ENCODE assay signal across 9 cellular contexts in genomic region chr5:1468247-1468612, GRCh38. TPM values are rescaled to one million over a fixed set of nuclear protein-coding genes. Genes with fewer than 3 reads are reported as not detected.
DNase-seq lines count a peak whose midpoint lies in the region; ATAC-seq, FAIRE-seq and TF ChIP-seq lines count a peak whose summit lies in the region.
"Had no signal": no experiment of that assay in that cellular context is flagged by ENCODE, and none has a peak within 500 bp of the region (broad histone marks: within the 10 kb centered on the region; RNA-seq: fewer than 3 reads in every experiment).

No MANE protein-coding gene starts in this region.

- H3K4me2 ChIP-seq in IMR-90 (ENCODE audit: low read depth, low read length) (no peak overlapping the region), K562 (ENCODE audit: insufficient read depth, low read length) (no peak overlapping the region), HepG2 (ENCODE audit: low read depth, low read length) (no peak overlapping the region)

- no peak for TF ChIP-seq EP300 in K562 (IDR thresholded peaks at IDR 0.05; ENCODE audit: low read length)
- no peak for TF ChIP-seq EP300 in HepG2 (IDR thresholded peaks at IDR 0.05; ENCODE audit: low read depth in 2 of 2, low read length in 2 of 2)
- TF ChIP-seq EP300 in HepG2 (CRISPR knock-in tag; IDR thresholded peaks at IDR 0.05; ENCODE audit: borderline replicate concordance), result no peak

- WGBS in IMR-90 (ENCODE audit: extremely low coverage in 2 of 2, insufficient read length in 1 of 2), 2 experiments, result 81% methylated on average over 8 of the region's 15 CpGs; no CpG with 5 or more reads in 1 of the 2 experiments
- 42% methylated on average over 15 of the region's 15 CpGs for WGBS in K562 (ENCODE audit: insufficient coverage, low coverage, missing lambda C conversion rate)
- WGBS in HepG2 (ENCODE audit: low lambda C conversion rate), result 90% methylated on average over 15 of the region's 15 CpGs

- no peak overlapping the region for H3K56ac ChIP-seq in IMR-90 (ENCODE audit: extremely low read depth, insufficient read depth, low read length)

- H3K18ac ChIP-seq in IMR-90 (ENCODE audit: low read depth, low read length), result no peak overlapping the region

- H2AK5ac ChIP-seq in IMR-90 (ENCODE audit: low read depth, low read length), result no peak overlapping the region

- CTCF ChIA-PET in IMR-90 (lab: Yijun Ruan, JAX) (no interaction called here), K562 (lab: Yijun Ruan, JAX; ENCODE audit: low intra/inter-chr PET ratio) (no interaction called here), HepG2 (lab: Yijun Ruan, JAX; ENCODE audit: low intra/inter-chr PET ratio, low total read pairs) (no interaction called here)

- no peak overlapping the region for H4K8ac ChIP-seq in IMR-90 (ENCODE audit: low read depth in 2 of 2, low read length in 2 of 2)

- no peak overlapping the region for H3K23ac ChIP-seq in IMR-90 (ENCODE audit: low read depth, low read length)

- H4K20me1 ChIP-seq in IMR-90 (ENCODE audit: insufficient read depth, low read length) (peaks cover 15% of the 10 kb centered on the region), K562 (replicated peaks; ENCODE audit: control insufficient read depth, insufficient read depth, low read length) (no peaks in the 10 kb centered on the region; the same call in 1 of the 2 replicates), HepG2 (ENCODE audit: insufficient read depth, low read length) (peaks cover 8% of the 10 kb centered on the region; the same call in 1 of the 2 replicates)

- ATAC-seq in IMR-90 (ENCODE audit: low read depth) (no peak), K562 (peak; percentile 81), HepG2 (peak; percentile 30), GM19328 (IDR thresholded peaks at IDR 0.05; ENCODE audit: unreplicated experiment) (no peak)

- H3K4me1 ChIP-seq in IMR-90 (ENCODE audit: control insufficient read depth, insufficient read depth, low read length), result no peaks in the 10 kb centered on the region
- H3K4me1 ChIP-seq in K562 (replicated peaks in 1 of 2; ENCODE audit: control insufficient read depth in 2 of 2, insufficient read depth in 2 of 2, low read length in 2 of 2), result peaks cover 0 to 11% of the 10 kb centered on the region in 2 experiments; a peak in 1 of 5 replicates
- H3K4me1 ChIP-seq in HepG2 (ENCODE audit: insufficient read depth, low read length), result peaks cover 29% of the 10 kb centered on the region

- in situ Hi-C loops in IMR-90 (cut with MboI; ENCODE audit: low sequenced_read_pairs), result no loop called here
- in situ Hi-C loops in K562 (cut with MboI), result no loop called here
- in situ Hi-C loops in HepG2 (cut with HindIII; ENCODE audit: extremely low pct_ligation_motif_present, low pct_unique_long_range_greater_than_20kb), result no loop called here

- peak; percentile 78 for DNase-seq in D721Med (ENCODE audit: insufficient read length, low spot score)
- no peak for DNase-seq in IMR-90
- DNase-seq in K562 (ENCODE audit: extremely low read depth in 1 of 4, low spot score in 3 of 4), result peak; percentile 48 to 55 (median 49)
- peak; percentile 27 for DNase-seq in HepG2 (ENCODE audit: low spot score)
- DNase-seq in AML-193 (lab: John Stamatoyannopoulos, UW), result no peak
- no peak for DNase-seq in NK-92 treated with Interleukin-12 subunit alpha and Interleukin-12 subunit beta, amount 100 ng/mL, for 24 hours (lab: John Stamatoyannopoulos, UW)
- DNase-seq in foreskin melanocyte, result no peak

- BruUV-seq in IMR-90 (replicated peaks; lab: Mats Ljungman, UMichigan) (no TSS peak), K562 (replicated peaks; lab: Mats Ljungman, UMichigan) (no TSS peak), HepG2 (replicated peaks; lab: Mats Ljungman, UMichigan) (no TSS peak)

- H2BK20ac ChIP-seq in IMR-90 (ENCODE audit: low read depth, low read length), result no peak overlapping the region

- no peak overlapping the region for H2AK9ac ChIP-seq in IMR-90 (replicated peaks; ENCODE audit: low read depth, low read length, poor library complexity)

- POLR2A ChIA-PET in IMR-90 (lab: Charles Lee; ENCODE audit: unreplicated experiment), result no interaction called here
- POLR2A ChIA-PET in K562 (lab: Yijun Ruan, JAX), result interaction anchor here (1.5 kb wide), 1 partner anchor 11 kb away, joined by 3 read pairs; no protein-coding TSS in a partner anchor
- POLR2A ChIA-PET in HepG2 (lab: Yijun Ruan, JAX), result no interaction called here

- H2AFZ ChIP-seq in IMR-90 (replicated peaks; ENCODE audit: low read length, poor library complexity) (no peak overlapping the region), K562 (ENCODE audit: low read depth, low read length) (no peak overlapping the region), HepG2 (ENCODE audit: low read length) (no peak overlapping the region)

- H3K79me1 ChIP-seq in IMR-90 (ENCODE audit: low read depth in 1 of 2, low read length in 2 of 2), result peaks cover 4 to 10% of the 10 kb centered on the region in 2 experiments; a peak in 1 of 4 replicates

- H3K4me3 ChIP-seq in IMR-90 (ENCODE audit: insufficient read depth, low read depth, low read length) (no peak overlapping the region), K562 (no peak overlapping the region), HepG2 (replicated peaks in 1 of 3; ENCODE audit: insufficient read depth in 1 of 3, low read depth in 2 of 3, low read length in 3 of 3) (no peak overlapping the region)

- no peak overlapping the region for H2BK120ac ChIP-seq in IMR-90 (ENCODE audit: low read depth, low read length)

- peaks cover 79% of the 10 kb centered on the region for H3K36me3 ChIP-seq in IMR-90 (ENCODE audit: control insufficient read depth, insufficient read depth, low read length)
- no peaks in the 10 kb centered on the region; the same call in 2 of the 3 replicates for H3K36me3 ChIP-seq in K562 (ENCODE audit: control insufficient read depth, insufficient read depth, low read length)
- H3K36me3 ChIP-seq in HepG2 (replicated peaks in 1 of 2; ENCODE audit: control insufficient read depth in 1 of 2, insufficient read depth in 2 of 2, low read length in 2 of 2), result peaks cover 18 to 31% of the 10 kb centered on the region in 2 experiments; a peak in 4 of 5 replicates

- intact Hi-C loops in IMR-90 (cut with micrococcal nuclease), result no loop called here
- intact Hi-C loops in K562 (cut with micrococcal nuclease), result no loop called here
- intact Hi-C loops in HepG2 (cut with micrococcal nuclease; ENCODE audit: unreplicated experiment), result no loop called here

- H3K9me3 ChIP-seq in IMR-90 (ENCODE audit: control insufficient read depth, insufficient read depth, low read length) (no peaks in the 10 kb centered on the region; the same call in 1 of the 2 replicates), K562 (replicated peaks; ENCODE audit: control insufficient read depth, insufficient read depth, low read depth, low read length) (peaks cover 16% of the 10 kb centered on the region), HepG2 (ENCODE audit: low read length) (no peaks in the 10 kb centered on the region)

- H2BK15ac ChIP-seq in IMR-90 (ENCODE audit: low read depth, low read length), result no peak overlapping the region

- TF ChIP-seq CTCF in D721Med (IDR thresholded peaks at IDR 0.05; ENCODE audit: insufficient read depth, missing control alignments) (peak; percentile 45), IMR-90 (conservative IDR thresholded peaks at IDR 0.05; ENCODE audit: low read depth, low read length) (peak; percentile 28), K562 (IDR thresholded peaks at IDR 0.05 in 2 of 3, conservative IDR thresholded peaks at IDR 0.05 in 1 of 3; ENCODE audit: insufficient read depth in 2 of 3, low read depth in 1 of 3, low read length in 3 of 3) (peak; percentile 42 to 66 (median 49)), HepG2 (CRISPR knock-in tag; IDR thresholded peaks at IDR 0.05) (peak; percentile 78)

- no peak overlapping the region for H4K91ac ChIP-seq in IMR-90 (ENCODE audit: insufficient read depth, low read depth, low read length)

- H3K4ac ChIP-seq in IMR-90 (ENCODE audit: low read depth, low read length), result no peak overlapping the region

- dilution Hi-C loops in IMR-90 (cut with HindIII; ENCODE audit: low sequenced_read_pairs, unreplicated experiment), result no loop called here

- H3K9ac ChIP-seq in IMR-90 (ENCODE audit: low read depth, low read length), result no peak overlapping the region
- no peak overlapping the region; a peak in 1 of 4 replicates for H3K9ac ChIP-seq in K562 (ENCODE audit: insufficient read depth in 1 of 2, low read depth in 2 of 2, low read length in 2 of 2)
- no peak overlapping the region for H3K9ac ChIP-seq in HepG2 (ENCODE audit: insufficient read depth, low read depth, low read length)

- no peak overlapping the region for H3K14ac ChIP-seq in IMR-90 (replicated peaks; ENCODE audit: low read depth, low read length)

- no peak for FAIRE-seq in D721Med (lab: Jason Lieb, UNC)
- peak; percentile 72 for FAIRE-seq in K562 (lab: Jason Lieb, UNC)
- FAIRE-seq in HepG2 (lab: Jason Lieb, UNC), result no peak

- no peaks in the 10 kb centered on the region for H3K79me2 ChIP-seq in K562 (ENCODE audit: control insufficient read depth, insufficient read depth, low read length)
- H3K79me2 ChIP-seq in HepG2 (ENCODE audit: insufficient read depth, low read length), result no peaks in the 10 kb centered on the region

- H4K5ac ChIP-seq in IMR-90 (ENCODE audit: low read depth, low read length), result no peak overlapping the region

- H3K27ac ChIP-seq in IMR-90 (ENCODE audit: insufficient read depth, low read length) (no peak overlapping the region), K562 (ENCODE audit: extremely low read depth, low read depth, low read length) (no peak overlapping the region), HepG2 (ENCODE audit: extremely low read length, insufficient read depth, low read length) (no peak overlapping the region)

- TF ChIP-seq POLR2A in IMR-90 (IDR thresholded peaks at IDR 0.05; ENCODE audit: low read depth, low read length) (no peak), K562 (conservative IDR thresholded peaks at IDR 0.05) (no peak), HepG2 (IDR thresholded peaks at IDR 0.05; ENCODE audit: insufficient read depth in 1 of 2, low read depth in 2 of 2, low read length in 2 of 2) (no peak)

- peaks cover 8% of the 10 kb centered on the region for H3K9me1 ChIP-seq in IMR-90 (ENCODE audit: insufficient read depth, low read length)
- no peaks in the 10 kb centered on the region for H3K9me1 ChIP-seq in K562 (ENCODE audit: control insufficient read depth, insufficient read depth, low read length)

- no peaks in the 10 kb centered on the region for H3K27me3 ChIP-seq in IMR-90 (ENCODE audit: control insufficient read depth, insufficient read depth, low read length)
- no peaks in the 10 kb centered on the region for H3K27me3 ChIP-seq in K562 (ENCODE audit: control insufficient read depth in 2 of 2, insufficient read depth in 2 of 2, low read length in 2 of 2)
- no peaks in the 10 kb centered on the region for H3K27me3 ChIP-seq in HepG2 (ENCODE audit: control insufficient read depth in 1 of 2, insufficient read depth in 2 of 2, low read length in 2 of 2)

- no peak overlapping the region for H2BK5ac ChIP-seq in IMR-90 (ENCODE audit: low read depth, low read length, poor library complexity, severe bottlenecking)

- TF ChIP-seq RAD21 in IMR-90 (IDR thresholded peaks at IDR 0.05; ENCODE audit: low read length), result peak; percentile 34
- TF ChIP-seq RAD21 in K562 (CRISPR knock-in tag; conservative IDR thresholded peaks at IDR 0.05 in 1 of 2, IDR thresholded peaks at IDR 0.05 in 1 of 2), result peak in 1 of 2 experiments; percentile 24; a peak in 1 of 4 replicates
- 0 out of 2 replicates have a peak, but pooled peaks have one; percentile 35 for TF ChIP-seq RAD21 in HepG2 (CRISPR knock-in tag; IDR thresholded peaks at IDR 0.05)

RNA-seq across cellular contexts. Expression of gene SLC6A3, which starts 23.0 kb away (rescaled TPM):
- total RNA-seq in IMR-90 (2012; rRNA removed) (not detected in 2 replicates), K562 (2014; rRNA removed) (not detected in 2 replicates), K562 (2014; rRNA removed; fragmentation: Illumina TruSeq; extraction: Trizol) (not detected in 2 replicates), K562 (2015; rRNA removed; fragmentation: Illumina TruSeq; extraction: Trizol) (not detected in 2 replicates), K562 (2021) (not detected in 2 replicates), HepG2 (2016; rRNA removed; fragmentation: Illumina TruSeq; extraction: Trizol) (not detected in 2 replicates)
- polyA plus RNA-seq in IMR-90 (2012; rRNA removed) (not detected in 2 replicates), K562 (2011; rRNA removed) (not detected in 2 replicates), K562 (2014; fragmentation: Illumina TruSeq; extraction: Trizol) (not detected in 2 replicates), K562 (2014; fragmentation: Nextera tagmentation; extraction: Ambion mirVana) (not detected), K562 (2014; rRNA removed) (not detected in 2 replicates), HepG2 (2011; rRNA removed) (0.01 and 0.12 TPM in 2 replicates)
- polyA plus RNA-seq in IMR-90 (2012; cell fraction: cytosol; rRNA removed), result not detected in 2 replicates
- not detected in 2 replicates for polyA plus RNA-seq in IMR-90 (2012; cell fraction: nucleus; rRNA removed; ENCODE audit: low replicate concordance)
- total RNA-seq in K562 (2011; cell fraction: chromatin; rRNA removed; ENCODE audit: low replicate concordance), result not detected in 2 replicates
- not detected in 2 replicates for total RNA-seq in K562 (2011; cell fraction: nucleolus; rRNA removed)
- total RNA-seq in K562 (2011; cell fraction: nucleoplasm; rRNA removed), result not detected in 2 replicates
- not detected in 2 replicates for polyA plus RNA-seq in K562 (2011; cell fraction: cytosol; rRNA removed)
- polyA plus RNA-seq in K562 (2011; cell fraction: nucleus; rRNA removed), result not detected in 2 replicates
- polyA plus RNA-seq in K562 (2012), result not detected in 2 replicates
- not detected in 2 replicates for polyA minus RNA-seq in K562 (2011; rRNA and poly(A)+ RNA removed)
- not detected in 2 replicates for polyA minus RNA-seq in K562 (2011; cell fraction: cytosol; rRNA and poly(A)+ RNA removed)
- polyA minus RNA-seq in K562 (2011; cell fraction: nucleus; rRNA and poly(A)+ RNA removed), result not detected in 2 replicates
- total RNA-seq in HepG2 (2016; cell fraction: cytosol; rRNA removed; fragmentation: Illumina TruSeq; extraction: Trizol; ENCODE audit: low read depth), result not detected in 2 replicates
- not detected in 2 replicates for total RNA-seq in HepG2 (2016; cell fraction: insoluble cytoplasmic fraction; rRNA removed; fragmentation: Illumina TruSeq; extraction: Trizol)
- total RNA-seq in HepG2 (2016; cell fraction: membrane; rRNA removed; fragmentation: Illumina TruSeq; extraction: Trizol), result not detected in 2 replicates
- total RNA-seq in HepG2 (2016; cell fraction: nucleus; rRNA removed; fragmentation: Illumina TruSeq; extraction: Trizol), result not detected in 2 replicates
- polyA plus RNA-seq in HepG2 (2011; cell fraction: cytosol; rRNA removed), result 0.03 and 0.06 TPM in 2 replicates
- 0.18 and 0.36 TPM in 2 replicates for polyA plus RNA-seq in HepG2 (2011; cell fraction: nucleus; rRNA removed)
- 0.15 and 0.17 TPM in 2 replicates for polyA plus RNA-seq in HepG2 (2012)
- polyA plus RNA-seq in HepG2 (2016; cell fraction: cytosol; fragmentation: Illumina TruSeq; extraction: Trizol; ENCODE audit: low read depth), result not detected in 2 replicates
- not detected in 2 replicates for polyA plus RNA-seq in HepG2 (2016; cell fraction: insoluble cytoplasmic fraction; fragmentation: Illumina TruSeq; extraction: Trizol; ENCODE audit: low read depth)
- polyA plus RNA-seq in HepG2 (2016; cell fraction: membrane; fragmentation: Illumina TruSeq; extraction: Trizol; ENCODE audit: low read depth), result not detected in 2 replicates
- not detected in 2 replicates for polyA plus RNA-seq in HepG2 (2016; cell fraction: nucleus; fragmentation: Illumina TruSeq; extraction: Trizol; ENCODE audit: insufficient read depth, low read depth)
- polyA minus RNA-seq in HepG2 (2011; rRNA and poly(A)+ RNA removed; ENCODE audit: low replicate concordance), result 0.12 and 0.14 TPM in 2 replicates
- not detected in 2 replicates for polyA minus RNA-seq in HepG2 (2011; cell fraction: cytosol; rRNA and poly(A)+ RNA removed)
- 0.12 TPM in 1 of 2 replicates, not detected in the other for polyA minus RNA-seq in HepG2 (2011; cell fraction: nucleus; rRNA and poly(A)+ RNA removed)
- total RNA-seq: NCI-H460 had no signal

RNA-seq across cellular contexts. Expression of gene LPCAT1, which starts 55.5 kb away (rescaled TPM):
- 17.7 and 22.2 TPM in 2 replicates for total RNA-seq in IMR-90 (2012; rRNA removed)
- polyA plus RNA-seq in IMR-90 (2012; rRNA removed), result 31.5 and 33.6 TPM in 2 replicates
- polyA plus RNA-seq in IMR-90 (2012; cell fraction: cytosol; rRNA removed), result 38.2 and 38.4 TPM in 2 replicates
- 63.9 and 71.1 TPM in 2 replicates for polyA plus RNA-seq in IMR-90 (2012; cell fraction: nucleus; rRNA removed; ENCODE audit: low replicate concordance)
- total RNA-seq in K562 (2011; cell fraction: chromatin; rRNA removed; ENCODE audit: low replicate concordance), result 26.9 and 48.0 TPM in 2 replicates
- total RNA-seq in K562 (2011; cell fraction: nucleolus; rRNA removed), result 30.5 and 38.2 TPM in 2 replicates
- 24.9 and 32.4 TPM in 2 replicates for total RNA-seq in K562 (2011; cell fraction: nucleoplasm; rRNA removed)
- 13.6 and 13.9 TPM in 2 replicates for total RNA-seq in K562 (2014; rRNA removed)
- 9.2 and 11.1 TPM in 2 replicates for total RNA-seq in K562 (2014; rRNA removed; fragmentation: Illumina TruSeq; extraction: Trizol)
- 15.5 and 18.4 TPM in 2 replicates for total RNA-seq in K562 (2015; rRNA removed; fragmentation: Illumina TruSeq; extraction: Trizol)
- 18.4 and 20.8 TPM in 2 replicates for total RNA-seq in K562 (2021)
- 17.0 and 20.6 TPM in 2 replicates for polyA plus RNA-seq in K562 (2011; rRNA removed)
- 14.5 and 16.7 TPM in 2 replicates for polyA plus RNA-seq in K562 (2011; cell fraction: cytosol; rRNA removed)
- 32.2 and 34.4 TPM in 2 replicates for polyA plus RNA-seq in K562 (2011; cell fraction: nucleus; rRNA removed)
- 10.5 and 12.5 TPM in 2 replicates for polyA plus RNA-seq in K562 (2012)
- polyA plus RNA-seq in K562 (2014; fragmentation: Illumina TruSeq; extraction: Trizol), result 15.2 TPM in 2 replicates
- polyA plus RNA-seq in K562 (2014; fragmentation: Nextera tagmentation; extraction: Ambion mirVana), result under 1 TPM; 0.14 to 0.53 TPM
- 13.1 and 14.9 TPM in 2 replicates for polyA plus RNA-seq in K562 (2014; rRNA removed)
- 10.9 and 14.5 TPM in 2 replicates for polyA minus RNA-seq in K562 (2011; rRNA and poly(A)+ RNA removed)
- polyA minus RNA-seq in K562 (2011; cell fraction: cytosol; rRNA and poly(A)+ RNA removed), result 13.2 and 14.3 TPM in 2 replicates
- 9.4 and 24.4 TPM in 2 replicates for polyA minus RNA-seq in K562 (2011; cell fraction: nucleus; rRNA and poly(A)+ RNA removed)
- total RNA-seq in HepG2 (2016; rRNA removed; fragmentation: Illumina TruSeq; extraction: Trizol), result 16.0 and 29.8 TPM in 2 replicates
- total RNA-seq in HepG2 (2016; cell fraction: cytosol; rRNA removed; fragmentation: Illumina TruSeq; extraction: Trizol; ENCODE audit: low read depth), result 5.1 and 9.2 TPM in 2 replicates
- 14.3 and 34.5 TPM in 2 replicates for total RNA-seq in HepG2 (2016; cell fraction: insoluble cytoplasmic fraction; rRNA removed; fragmentation: Illumina TruSeq; extraction: Trizol)
- total RNA-seq in HepG2 (2016; cell fraction: membrane; rRNA removed; fragmentation: Illumina TruSeq; extraction: Trizol), result 14.8 and 16.4 TPM in 2 replicates
- 37.9 and 47.2 TPM in 2 replicates for total RNA-seq in HepG2 (2016; cell fraction: nucleus; rRNA removed; fragmentation: Illumina TruSeq; extraction: Trizol)
- 90.6 and 115 TPM in 2 replicates for polyA plus RNA-seq in HepG2 (2011; rRNA removed)
- 65.4 and 69.9 TPM in 2 replicates for polyA plus RNA-seq in HepG2 (2011; cell fraction: cytosol; rRNA removed)
- polyA plus RNA-seq in HepG2 (2011; cell fraction: nucleus; rRNA removed), result 330 and 361 TPM in 2 replicates
- polyA plus RNA-seq in HepG2 (2012), result 104 and 122 TPM in 2 replicates
- polyA plus RNA-seq in HepG2 (2016; cell fraction: cytosol; fragmentation: Illumina TruSeq; extraction: Trizol; ENCODE audit: low read depth), result 3.8 and 4.2 TPM in 2 replicates
- 18.3 and 19.5 TPM in 2 replicates for polyA plus RNA-seq in HepG2 (2016; cell fraction: insoluble cytoplasmic fraction; fragmentation: Illumina TruSeq; extraction: Trizol; ENCODE audit: low read depth)
- polyA plus RNA-seq in HepG2 (2016; cell fraction: membrane; fragmentation: Illumina TruSeq; extraction: Trizol; ENCODE audit: low read depth), result 9.2 and 10.4 TPM in 2 replicates
- polyA plus RNA-seq in HepG2 (2016; cell fraction: nucleus; fragmentation: Illumina TruSeq; extraction: Trizol; ENCODE audit: insufficient read depth, low read depth), result 89.7 and 92.4 TPM in 2 replicates
- polyA minus RNA-seq in HepG2 (2011; rRNA and poly(A)+ RNA removed; ENCODE audit: low replicate concordance), result 56.1 and 65.1 TPM in 2 replicates
- polyA minus RNA-seq in HepG2 (2011; cell fraction: cytosol; rRNA and poly(A)+ RNA removed), result 44.6 and 51.7 TPM in 2 replicates
- 90.3 and 92.4 TPM in 2 replicates for polyA minus RNA-seq in HepG2 (2011; cell fraction: nucleus; rRNA and poly(A)+ RNA removed)

Comparison
In these comparisons a context has a peak if more than half of its experiments do, and no peak if none do; other contexts are left out.
1. DNase-seq: peak in D721Med (single experiment), K562 (4 of 4) and HepG2 (single experiment); none in IMR-90 (single experiment), AML-193 (0 of 2), NK-92 treated with Interleukin-12 subunit alpha and Interleukin-12 subunit beta, amount 100 ng/mL, for 24 hours (single experiment) and foreskin melanocyte (single experiment).
2. CTCF ChIP-seq: peak in every context shown above with its lines; median percentile 78 in HepG2; 49 in K562; 45 in D721Med; 28 in IMR-90.
3. ATAC-seq: peak in K562 (single experiment) and HepG2 (single experiment); none in IMR-90 (single experiment) and GM19328 (single experiment).